Comparison of ENCODE assay signal across 22 cellular contexts in the genomic region with DNA sequence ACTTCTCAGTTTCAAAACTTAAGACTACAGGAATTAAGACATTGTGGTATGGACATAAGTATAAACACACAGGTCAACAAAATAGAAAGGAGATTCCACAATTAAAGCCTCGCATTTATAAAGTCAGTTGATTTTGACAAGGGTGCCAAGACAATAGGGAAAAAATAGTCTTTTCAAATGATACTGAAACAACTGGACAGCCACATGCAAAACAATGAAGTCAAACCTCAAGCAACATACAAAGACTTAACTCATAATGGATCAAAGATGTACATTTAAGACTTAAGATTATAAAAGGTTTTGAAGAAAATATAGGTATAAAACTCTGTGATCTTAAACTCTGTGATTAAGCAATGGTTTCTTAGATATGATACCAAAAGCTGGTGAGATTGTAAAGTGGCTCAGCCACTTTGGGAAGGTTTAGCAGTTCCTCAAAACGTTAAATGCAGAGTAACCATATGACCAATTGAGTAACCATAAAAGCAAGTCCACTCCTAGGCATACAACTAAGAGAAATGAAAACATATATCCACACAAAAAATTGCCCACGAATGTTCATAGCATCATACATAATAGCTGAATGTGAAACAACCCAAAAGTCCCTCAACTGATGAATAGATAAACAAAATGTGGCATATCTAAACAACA.
"Had no signal": no experiment of that assay in that cellular context is flagged by ENCODE, and none has a peak within 500 bp of the region (broad histone marks: within the 10 kb centered on the region; RNA-seq: fewer than 3 reads in every experiment).

No MANE protein-coding gene starts in this region.

- H3K27me3 Mint-ChIP-seq: activated T-helper 17 cell treated with anti-CD3 and anti-CD28 coated beads, Interleukin-2, amount 50 U/mL, for 72 hours; stimulated activated naive CD8-positive, alpha-beta T cell treated with anti-CD3 and anti-CD28 coated beads, Interleukin-15, amount 100 ng/mL, for 72 hours had no signal

- H3K9me3 ChIP-seq: adrenal gland, ascending aorta, esophagus muscularis mucosa, left lung, right lobe of liver, tibial artery had no signal

- H3K4me1 Mint-ChIP-seq: activated T-helper 17 cell treated with anti-CD3 and anti-CD28 coated beads, Interleukin-2, amount 50 U/mL, for 72 hours; immature natural killer cell; naive B cell had no signal

- H3K27ac ChIP-seq: adrenal gland, ascending aorta, brain microvascular endothelial cell, esophagus muscularis mucosa, hepatocyte, left lung, right lobe of liver, skin epidermis, tibial artery had no signal

- H3K27me3 ChIP-seq: ascending aorta, brain microvascular endothelial cell, esophagus muscularis mucosa, hepatocyte, left lung, right lobe of liver, tibial artery had no signal

- H3K27ac Mint-ChIP-seq: activated naive CD4-positive, alpha-beta T cell treated with anti-CD3 and anti-CD28 coated beads, Interleukin-2, amount 50 U/mL, for 72 hours; activated T-helper 17 cell treated with anti-CD3 and anti-CD28 coated beads, Interleukin-2, amount 50 U/mL, for 72 hours; effector memory CD8-positive, alpha-beta T cell; immature natural killer cell; naive B cell; stimulated activated naive CD8-positive, alpha-beta T cell treated with anti-CD3 and anti-CD28 coated beads, Interleukin-15, amount 100 ng/mL, for 72 hours had no signal

- H3K36me3 Mint-ChIP-seq: activated naive CD4-positive, alpha-beta T cell treated with anti-CD3 and anti-CD28 coated beads, Interleukin-2, amount 50 U/mL, for 72 hours; immature natural killer cell; naive B cell had no signal

- H3K4me3 Mint-ChIP-seq: activated T-helper 17 cell treated with anti-CD3 and anti-CD28 coated beads, Interleukin-2, amount 50 U/mL, for 72 hours; effector memory CD8-positive, alpha-beta T cell; immature natural killer cell; naive B cell; stimulated activated naive CD8-positive, alpha-beta T cell treated with anti-CD3 and anti-CD28 coated beads, Interleukin-15, amount 100 ng/mL, for 72 hours had no signal

- H3K9me3 Mint-ChIP-seq: effector memory CD8-positive, alpha-beta T cell; stimulated activated naive CD8-positive, alpha-beta T cell treated with anti-CD3 and anti-CD28 coated beads, Interleukin-15, amount 100 ng/mL, for 72 hours had no signal

- ATAC-seq: activated naive CD4-positive, alpha-beta T cell treated with anti-CD3 and anti-CD28 coated beads, Interleukin-2, amount 50 U/mL, for 72 hours; activated T-helper 17 cell treated with anti-CD3 and anti-CD28 coated beads, Interleukin-2, amount 50 U/mL, for 72 hours; effector memory CD8-positive, alpha-beta T cell; left lung; right lobe of liver; stimulated activated naive CD8-positive, alpha-beta T cell treated with anti-CD3 and anti-CD28 coated beads, Interleukin-15, amount 100 ng/mL, for 72 hours had no signal

- DNase-seq: activated CD4-positive, alpha-beta T cell treated with anti-CD3 and anti-CD28 coated beads for 1 hour; activated CD4-positive, alpha-beta T cell treated with anti-CD3 and anti-CD28 coated beads, Interleukin-2, amount 50 U/mL, for 1 hour; activated T-cell treated with anti-CD3 and anti-CD28 coated beads, Interleukin-2, amount 50 U/mL, for 1 hour; adrenal gland; brain microvascular endothelial cell; central memory CD4-positive, alpha-beta T cell; effector memory CD8-positive, alpha-beta T cell; glutamatergic neuron; immature natural killer cell; left lung; naive B cell; occipital lobe; right lobe of liver; stimulated activated CD4-positive, alpha-beta T cell treated with anti-CD3 and anti-CD28 coated beads, Interleukin-1b, Interleukin-23, amount 100 ng/mL, for 48 hours; stimulated activated naive CD8-positive, alpha-beta T cell treated with anti-CD3 and anti-CD28 coated beads, Interleukin-15, amount 100 ng/mL, for 72 hours; tibial artery had no signal
